ENCODE assay signal across 8 cellular contexts in genomic region chr20:38961530-38962043, GRCh38. TPM values are rescaled to one million over a fixed set of nuclear protein-coding genes. Genes with fewer than 3 reads are reported as not detected.
DNase-seq lines count a peak whose midpoint lies in the region; ATAC-seq, FAIRE-seq and TF ChIP-seq lines count a peak whose summit lies in the region.

No MANE protein-coding gene starts in this region.

- 12% methylated on average over 16 of the region's 16 CpGs for WGBS in A549 (ENCODE audit: missing lambda C conversion rate)
- 10 to 15% (median 11%) methylated on average over 15 to 16 of the region's 16 CpGs for WGBS in spleen, 5 donors

- no peak for TF ChIP-seq EP300 in A549 (IDR thresholded peaks at IDR 0.05)

- H3K4me3 ChIP-seq in A549 (peak overlapping the region; percentile 95), spleen (peak overlapping the region; percentile 86 to 100 (median 96))

- H3K27me3 ChIP-seq in spleen (replicated peaks in 1 of 7): no peaks in the 10 kb centered on the region

- no peaks in the 10 kb centered on the region for H3K9me3 Mint-ChIP-seq in activated CD8-positive, alpha-beta T cell treated with anti-CD3 and anti-CD28 coated beads, Interleukin-2, amount 10 ng/mL, durations not matched to agents 7 days and 5 days (ENCODE audit: insufficient read depth)
- peaks cover 2% of the 10 kb centered on the region for H3K9me3 Mint-ChIP-seq in glutamatergic neuron (ENCODE audit: unreplicated experiment)

- peaks cover 0 to 16% (median 0%) of the 10 kb centered on the region in 6 donors for H3K36me3 ChIP-seq in spleen

- H3K4me2 ChIP-seq in A549: peak overlapping the region; percentile 96

- peaks cover 28% of the 10 kb centered on the region for H3K4me1 Mint-ChIP-seq in activated CD8-positive, alpha-beta T cell treated with anti-CD3 and anti-CD28 coated beads, Interleukin-2, amount 10 ng/mL, durations not matched to agents 7 days and 5 days (ENCODE audit: low read depth)
- H3K4me1 Mint-ChIP-seq in glutamatergic neuron (ENCODE audit: low read depth, unreplicated experiment): peaks cover 12% of the 10 kb centered on the region

- peak overlapping the region; percentile 92 for H3K4me3 Mint-ChIP-seq in activated CD8-positive, alpha-beta T cell treated with anti-CD3 and anti-CD28 coated beads, Interleukin-2, amount 10 ng/mL, durations not matched to agents 7 days and 5 days
- peak overlapping the region; percentile 91 for H3K4me3 Mint-ChIP-seq in glutamatergic neuron (ENCODE audit: unreplicated experiment)

- peak overlapping the region; percentile 96 for H3K27ac Mint-ChIP-seq in activated CD8-positive, alpha-beta T cell treated with anti-CD3 and anti-CD28 coated beads, Interleukin-2, amount 10 ng/mL, durations not matched to agents 7 days and 5 days
- peak overlapping the region; percentile 83 for H3K27ac Mint-ChIP-seq in glutamatergic neuron (ENCODE audit: unreplicated experiment)

- no peaks in the 10 kb centered on the region for H3K27me3 Mint-ChIP-seq in activated CD8-positive, alpha-beta T cell treated with anti-CD3 and anti-CD28 coated beads, Interleukin-2, amount 10 ng/mL, durations not matched to agents 7 days and 5 days (ENCODE audit: low read depth)
- peaks cover 5% of the 10 kb centered on the region for H3K27me3 Mint-ChIP-seq in glutamatergic neuron (ENCODE audit: unreplicated experiment)

- H3K27ac ChIP-seq in A549: peak overlapping the region; percentile 79 to 85
- peak overlapping the region; percentile 83 to 92 (median 90) for H3K27ac ChIP-seq in spleen

- H3K4me1 ChIP-seq in A549: peaks cover 15% of the 10 kb centered on the region; the same call in 2 of the 3 replicates
- H3K4me1 ChIP-seq in spleen: peaks cover 12 to 36% (median 20%) of the 10 kb centered on the region in 6 donors

- peaks cover 6% of the 10 kb centered on the region for H3K36me3 Mint-ChIP-seq in activated CD8-positive, alpha-beta T cell treated with anti-CD3 and anti-CD28 coated beads, Interleukin-2, amount 10 ng/mL, durations not matched to agents 7 days and 5 days (ENCODE audit: low read depth)
- H3K36me3 Mint-ChIP-seq in glutamatergic neuron (ENCODE audit: unreplicated experiment): no peaks in the 10 kb centered on the region

- peak; percentile 12 to 17 for DNase-seq in A549 (ENCODE audit: low read depth in 1 of 2, low spot score in 1 of 2)
- DNase-seq in activated CD8-positive, alpha-beta T cell treated with anti-CD3 and anti-CD28 coated beads, Interleukin-2, amount 10 ng/mL, durations not matched to agents 7 days and 5 days: peak; percentile 39
- no peak for DNase-seq in glutamatergic neuron
- no peak for DNase-seq in spleen
- DNase-seq in GM03348 (ENCODE audit: low spot score): no peak
- DNase-seq in amniotic stem cell (lab: John Stamatoyannopoulos, UW): no peak
- no peak for DNase-seq in ecto neural progenitor cell (ENCODE audit: low spot score)

- intact Hi-C loops in spleen (cut with DNase I; ENCODE audit: low total_unique reads): no loop called here

- no peak for TF ChIP-seq RAD21 in A549 (conservative IDR thresholded peaks at IDR 0.05 in 1 of 2, IDR thresholded peaks at IDR 0.05 in 1 of 2)

- TF ChIP-seq CTCF in A549 (IDR thresholded peaks at IDR 0.05) (no peak), glutamatergic neuron (IDR thresholded peaks at IDR 0.05; ENCODE audit: partially characterized antibody, unreplicated experiment) (no peak), spleen (IDR thresholded peaks at IDR 0.05 in 8 of 11, conservative IDR thresholded peaks at IDR 0.05 in 3 of 11) (peak in 1 of 11 experiments; percentile 7)

- CTCF ChIA-PET in A549 (lab: Yijun Ruan, JAX): interaction anchor here (0.8 to 5.5 kb wide), 9 partner anchors 11 to 94 kb away, joined by 3 to 26 read pairs (median 3); partner anchors contain the start of gene FAM83D
- CTCF ChIA-PET in activated CD8-positive, alpha-beta T cell treated with anti-CD3 and anti-CD28 coated beads, Interleukin-2, amount 10 ng/mL, durations not matched to agents 7 days and 5 days (lab: Charles Lee): interaction anchor here (0.7 to 4.0 kb wide), 18 partner anchors 8 to 214 kb away, joined by 3 to 42 read pairs (median 4); partner anchors contain the start of genes ACTR5 and FAM83D

- TF ChIP-seq POLR2A in A549 (IDR thresholded peaks at IDR 0.05; ENCODE audit: low read length) (no peak), spleen (IDR thresholded peaks at IDR 0.05) (no peak)

- ATAC-seq in A549: peak in 1 of 2 experiments; percentile 5; a peak in 3 of 6 replicates
- peak; percentile 5 for ATAC-seq in HG02943 (IDR thresholded peaks at IDR 0.05; ENCODE audit: low read depth, unreplicated experiment)
- ATAC-seq in activated CD8-positive, alpha-beta T cell treated with anti-CD3 and anti-CD28 coated beads, Interleukin-2, amount 10 ng/mL, durations not matched to agents 7 days and 5 days: no peak

- H3K9me3 ChIP-seq in A549: no peaks in the 10 kb centered on the region
- H3K9me3 ChIP-seq in spleen: no peaks in the 10 kb centered on the region

- FAIRE-seq in A549 (lab: Jason Lieb, UNC): no peak

- POLR2A ChIA-PET in A549 (lab: Yijun Ruan, JAX): interaction anchor here (0.9 to 2.7 kb wide), 6 partner anchors 9 to 135 kb away, joined by 3 to 34 read pairs (median 4); partner anchors contain the start of gene FAM83D
- POLR2A ChIA-PET in activated CD8-positive, alpha-beta T cell treated with anti-CD3 and anti-CD28 coated beads, Interleukin-2, amount 10 ng/mL, durations not matched to agents 7 days and 5 days (lab: Charles Lee): interaction anchor here (0.6 to 3.0 kb wide), 19 partner anchors 11 to 1675 kb away, joined by 3 to 25 read pairs (median 4); partner anchors contain the start of gene FAM83D

TF ChIP-seq in A549, 52 proteins besides CTCF, POLR2A, EP300 and RAD21 (continues in another document):
- TF ChIP-seq RNF2 (IDR thresholded peaks at IDR 0.05; ENCODE audit: borderline replicate concordance, low read depth) (no peak), RCOR1 (IDR thresholded peaks at IDR 0.05; ENCODE audit: low read depth, low read length) (no peak), HOXB13 (CRISPR knock-in tag; IDR thresholded peaks at IDR 0.05; ENCODE audit: low read depth) (0 out of 2 replicates have a peak, but pooled peaks have one; percentile 15), ZC3H11A (IDR thresholded peaks at IDR 0.05) (no peak), MAZ (IDR thresholded peaks at IDR 0.05; ENCODE audit: borderline replicate concordance, low read depth, low read length) (no peak), SMC3 (IDR thresholded peaks at IDR 0.05) (no peak), HEYL (CRISPR knock-in tag; IDR thresholded peaks at IDR 0.05) (0 out of 2 replicates have a peak, but pooled peaks have one; percentile 58), ELK1 (IDR thresholded peaks at IDR 0.05; ENCODE audit: low read depth, low read length) (no peak), ZSCAN20 (CRISPR knock-in tag; IDR thresholded peaks at IDR 0.05) (no peak), ESRRA (IDR thresholded peaks at IDR 0.05; ENCODE audit: borderline replicate concordance, low read length) (no peak), RFX5 (IDR thresholded peaks at IDR 0.05) (no peak), CHD4 (IDR thresholded peaks at IDR 0.05; ENCODE audit: borderline replicate concordance) (no peak), JUN (IDR thresholded peaks at IDR 0.05) (no peak), FOSB (CRISPR knock-in tag; IDR thresholded peaks at IDR 0.05) (no peak), NR3C1 (IDR thresholded peaks at IDR 0.05) (no peak), EHF (CRISPR knock-in tag; IDR thresholded peaks at IDR 0.05) (no peak), TFCP2L1 (CRISPR knock-in tag; IDR thresholded peaks at IDR 0.05) (no peak), PHF8 (IDR thresholded peaks at IDR 0.05; ENCODE audit: borderline replicate concordance, low read depth) (peak; percentile 37), SREBF2 (IDR thresholded peaks at IDR 0.05) (no peak)

RNA-seq across cellular contexts. Expression of gene DHX35, which starts 0.6 kb away (rescaled TPM):
- polyA plus RNA-seq in A549 (2011; rRNA removed): 13.8 and 14.4 TPM in 2 replicates
- 10.5 and 10.8 TPM in 2 replicates for polyA plus RNA-seq in A549 (2012; cell fraction: cytosol; rRNA removed)
- 19.9 and 26.7 TPM in 2 replicates for polyA plus RNA-seq in A549 (2012; cell fraction: nucleus; rRNA removed)
- 7.7 to 8.1 TPM (median 7.8 TPM) in 3 replicates for polyA plus RNA-seq in A549 (2017; fragmentation: RNase III; extraction: RNeasy Plus Mini Kit Qiagen cat#74134 plus additional on column Dnase treatment)
- 15.3 and 15.9 TPM in 2 replicates for polyA minus RNA-seq in A549 (2011; rRNA and poly(A)+ RNA removed)
- 10 to 100 TPM; 10.8 to 11.1 TPM for total RNA-seq in activated CD8-positive, alpha-beta T cell treated with anti-CD3 and anti-CD28 coated beads, Interleukin-2, amount 10 ng/mL, durations not matched to agents 7 days and 5 days
- total RNA-seq in glutamatergic neuron (ENCODE audit: unreplicated experiment): 12.0 TPM
- total RNA-seq in spleen: 10 to 100 TPM in 6 of 7 donors, 1 to 10 TPM in 1; 9.0 to 16.4 (median 12.3) TPM
- 1 to 10 TPM; 4.7 to 8.1 (median 5.3) TPM for polyA plus RNA-seq in spleen

RNA-seq across cellular contexts. Expression of gene FAM83D, which starts 35.4 kb away (rescaled TPM):
- 53.5 and 57.1 TPM in 2 replicates for polyA plus RNA-seq in A549 (2011; rRNA removed)
- polyA plus RNA-seq in A549 (2012; cell fraction: cytosol; rRNA removed): 71.4 and 81.1 TPM in 2 replicates
- 79.7 and 80.4 TPM in 2 replicates for polyA plus RNA-seq in A549 (2012; cell fraction: nucleus; rRNA removed)
- polyA plus RNA-seq in A549 (2017; fragmentation: RNase III; extraction: RNeasy Plus Mini Kit Qiagen cat#74134 plus additional on column Dnase treatment): 53.4 to 59.5 TPM (median 58.3 TPM) in 3 replicates
- polyA minus RNA-seq in A549 (2011; rRNA and poly(A)+ RNA removed): 36.8 and 39.8 TPM in 2 replicates
- total RNA-seq in activated CD8-positive, alpha-beta T cell treated with anti-CD3 and anti-CD28 coated beads, Interleukin-2, amount 10 ng/mL, durations not matched to agents 7 days and 5 days: 10 to 100 TPM; 24.9 to 25.6 TPM
- total RNA-seq in glutamatergic neuron (ENCODE audit: unreplicated experiment): 4.9 TPM
- 1 to 10 TPM in 5 of 7 donors, under 1 TPM in 2; 0.46 to 3.0 (median 1.5) TPM for total RNA-seq in spleen
- 1 to 10 TPM in 2 of 3 donors, under 1 TPM in 1; 0.76 to 1.2 (median 1.2) TPM for polyA plus RNA-seq in spleen

Comparison
In these comparisons a context has a peak if more than half of its experiments do, and no peak if none do; other contexts are left out.
1. DNase-seq: peak in A549 (2 of 2) and activated CD8-positive, alpha-beta T cell treated with anti-CD3 and anti-CD28 coated beads, Interleukin-2, amount 10 ng/mL, durations not matched to agents 7 days and 5 days (single experiment); none in glutamatergic neuron (single experiment), spleen (single experiment), GM03348 (single experiment), amniotic stem cell (single experiment) and ecto neural progenitor cell (single experiment).